7 cellular contexts compared by ENCODE assay signal in the genomic region with DNA sequence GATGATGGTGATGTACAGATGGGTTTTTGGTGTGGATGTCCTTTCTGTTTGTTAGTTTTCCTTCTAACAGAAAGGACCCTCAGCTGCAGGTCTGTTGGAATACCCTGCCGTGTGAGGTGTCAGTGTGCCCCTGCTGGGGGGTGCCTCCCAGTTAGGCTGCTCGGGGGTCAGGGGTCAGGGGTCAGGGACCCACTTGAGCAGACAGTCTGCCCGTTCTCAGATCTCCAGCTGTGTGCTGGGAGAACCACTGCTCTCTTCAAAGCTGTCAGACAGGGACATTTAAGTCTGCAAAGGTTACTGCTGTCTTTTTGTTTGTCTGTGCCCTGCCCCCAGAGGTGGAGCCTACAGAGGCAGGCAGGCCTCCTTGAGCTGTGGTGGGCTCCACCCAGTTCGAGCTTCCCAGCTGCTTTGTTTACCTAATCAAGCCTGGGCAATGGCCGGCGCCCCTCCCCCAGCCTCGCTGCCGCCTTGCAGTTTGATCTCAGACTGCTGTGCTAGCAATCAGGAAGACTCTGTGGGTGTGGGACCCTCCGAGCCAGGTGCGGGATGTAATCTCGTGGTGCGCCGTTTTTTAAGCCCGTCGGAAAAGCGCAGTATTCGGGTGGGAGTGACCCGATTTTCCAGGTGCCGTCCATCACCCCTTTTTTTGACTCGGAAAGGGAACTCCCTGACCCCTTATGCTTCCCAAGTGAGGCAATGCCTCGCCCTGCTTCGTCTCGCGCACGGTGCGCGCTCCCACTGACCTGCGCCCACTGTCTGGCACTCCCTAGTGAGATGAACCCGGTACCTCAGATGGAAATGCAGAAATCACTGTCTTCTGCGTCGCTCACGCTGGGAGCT.
DNase-seq lines count a peak whose midpoint lies in the region; TF ChIP-seq lines count a peak whose summit lies in the region.
"Not testable (repeated sequence)": the region's sequence is repeated elsewhere in the genome, so short reads cannot be mapped to it uniquely, and the experiment has no call there.

No MANE protein-coding gene starts in this region.

- H3K27ac ChIP-seq in HUES48 (ENCODE audit: low read depth, low read length), result not testable (repeated sequence)
- peak overlapping the region; percentile 54 for H3K27ac ChIP-seq in cardiac muscle cell

- H3K27me3 ChIP-seq in HUES48 (ENCODE audit: control insufficient read depth, insufficient read depth, low read length); cardiac muscle cell; neuron (ENCODE audit: insufficient read depth, low read length): not testable (repeated sequence)

- intact Hi-C loops in Calu3 (cut with micrococcal nuclease; ENCODE audit: unreplicated experiment), result not testable (repeated sequence)

- peak overlapping the region; percentile 56; the same call in 1 of the 2 replicates for H3K9ac ChIP-seq in HUES48 (ENCODE audit: low read depth, low read length)

- not testable (repeated sequence) for H2AFZ ChIP-seq in neuron (ENCODE audit: low read depth, low read length)

- H3K27ac Mint-ChIP-seq in Calu3 (ENCODE audit: unreplicated experiment), result peak overlapping the region; percentile 68
- peak overlapping the region in 3 of 5 experiments; percentile 90 to 95 (median 91) for H3K27ac Mint-ChIP-seq in brain

- peaks cover 15% of the 10 kb centered on the region for H3K4me1 ChIP-seq in HUES48 (ENCODE audit: control insufficient read depth, insufficient read depth, low read length)
- not testable (repeated sequence) for H3K4me1 ChIP-seq in cardiac muscle cell (ENCODE audit: low read depth); neuron (ENCODE audit: insufficient read depth, low read length)

- H3K9me3 ChIP-seq in HUES48 (ENCODE audit: control insufficient read depth, insufficient read depth, low read length); cardiac muscle cell (ENCODE audit: low read depth); neuron (ENCODE audit: low read length): not testable (repeated sequence)

- not testable (repeated sequence) for H3K27me3 Mint-ChIP-seq in Calu3 (ENCODE audit: unreplicated experiment); brain

- CTCF ChIA-PET in Calu3 (lab: Charles Lee), result not testable (repeated sequence)

- H3K4me3 ChIP-seq in HUES48 (ENCODE audit: low read depth, low read length) (peak overlapping the region; percentile 51), cardiac muscle cell (peak overlapping the region; percentile 8), neuron (ENCODE audit: low read length) (peak overlapping the region; percentile 21)

- TF ChIP-seq CTCF in Calu3 (IDR thresholded peaks at IDR 0.05; ENCODE audit: unreplicated experiment); brain (conservative IDR thresholded peaks at IDR 0.05); cardiac muscle cell (IDR thresholded peaks at IDR 0.05; ENCODE audit: low read depth, low read length): not testable (repeated sequence)

- H3K4me3 Mint-ChIP-seq in Calu3 (ENCODE audit: low read depth, unreplicated experiment) (peak overlapping the region; percentile 80), brain (peak overlapping the region in 4 of 5 experiments; percentile 28 to 93 (median 85))

- BruUV-seq in Calu3 (replicated peaks; lab: Mats Ljungman, UMichigan), result not testable (repeated sequence)

- H3K9me3 Mint-ChIP-seq in Calu3 (ENCODE audit: low read depth, unreplicated experiment), result not testable (repeated sequence)
- H3K9me3 Mint-ChIP-seq in brain, result peaks cover 3 to 10% (median 7%) of the 10 kb centered on the region in 5 experiments

- not testable (repeated sequence) for H3K36me3 Mint-ChIP-seq in Calu3 (ENCODE audit: insufficient read depth, unreplicated experiment); brain

- not testable (repeated sequence) for DNase-seq in Calu3; cardiac muscle cell (ENCODE audit: low read depth in 1 of 2, low spot score in 1 of 2)
- peak; percentile 74 for DNase-seq in NCI-H748 (lab: John Stamatoyannopoulos, UW; ENCODE audit: unreplicated experiment)
- peak; percentile 63 for DNase-seq in islet precursor cell

- H3K4me1 Mint-ChIP-seq in Calu3 (ENCODE audit: low read depth, unreplicated experiment), result not testable (repeated sequence)
- peaks cover 10% of the 10 kb centered on the region for H3K4me1 Mint-ChIP-seq in brain

- H3K36me3 ChIP-seq in HUES48 (ENCODE audit: control insufficient read depth, insufficient read depth, low read length); cardiac muscle cell; neuron (ENCODE audit: insufficient read depth, low read length): not testable (repeated sequence)
